Comparison of ENCODE assay signal across 11 cellular contexts in genomic region chr13:66887088-66887487, GRCh38.
DNase-seq lines count a peak whose midpoint lies in the region; ATAC-seq and TF ChIP-seq lines count a peak whose summit lies in the region.
"Had no signal": no experiment of that assay in that cellular context is flagged by ENCODE, and none has a peak within 500 bp of the region (broad histone marks: within the 10 kb centered on the region; RNA-seq: fewer than 3 reads in every experiment).

No MANE protein-coding gene starts in this region.

- intact Hi-C loops in uterus (cut with DNase I; ENCODE audit: low total_unique reads) (no loop called here), vagina (cut with DNase I) (no loop called here)

- H3K9me3 ChIP-seq in uterus (no peaks in the 10 kb centered on the region), vagina (no peaks in the 10 kb centered on the region)

- no peak overlapping the region for H3K4me3 ChIP-seq in uterus
- H3K4me3 ChIP-seq in vagina, result no peak overlapping the region

- H3K27ac ChIP-seq in uterus (no peak overlapping the region), vagina (no peak overlapping the region)

- H3K27ac Mint-ChIP-seq in activated T-helper 17 cell treated with anti-CD3 and anti-CD28 coated beads, Interleukin-2, amount 50 U/mL, for 72 hours, result no peak overlapping the region

- H3K4me1 ChIP-seq in uterus, result no peaks in the 10 kb centered on the region
- no peaks in the 10 kb centered on the region for H3K4me1 ChIP-seq in vagina

- H3K27me3 ChIP-seq in uterus, result no peaks in the 10 kb centered on the region
- no peaks in the 10 kb centered on the region for H3K27me3 ChIP-seq in vagina

- DNase-seq in NCI-H446 treated with DMSO at 0.1 percent for 48 hours (lab: John Stamatoyannopoulos, UW) (peak; percentile 73), kidney tubule cell (ENCODE audit: low spot score) (peak; percentile 64), uterus (no peak), vagina (ENCODE audit: extremely low spot score in 2 of 2) (no peak)
- DNase-seq in stimulated activated CD4-positive, alpha-beta T cell treated with anti-CD3 and anti-CD28 coated beads, Interleukin-2, amount 100 ng/mL, for 48 hours, result no peak
- DNase-seq: activated CD8-positive, alpha-beta memory T cell treated with anti-CD3 and anti-CD28 coated beads for 24 hours; mesenchymal stem cell; stimulated activated CD4-positive, alpha-beta T cell treated with anti-CD3 and anti-CD28 coated beads, Interleukin-4, amount 100 ng/mL, for 1 hour had no signal

- no peak overlapping the region for H3K4me3 Mint-ChIP-seq in activated T-helper 17 cell treated with anti-CD3 and anti-CD28 coated beads, Interleukin-2, amount 50 U/mL, for 72 hours

- no peaks in the 10 kb centered on the region for H3K27me3 Mint-ChIP-seq in activated T-helper 17 cell treated with anti-CD3 and anti-CD28 coated beads, Interleukin-2, amount 50 U/mL, for 72 hours

- no peaks in the 10 kb centered on the region for H3K36me3 ChIP-seq in uterus
- no peaks in the 10 kb centered on the region for H3K36me3 ChIP-seq in vagina

- H3K4me1 Mint-ChIP-seq in activated T-helper 17 cell treated with anti-CD3 and anti-CD28 coated beads, Interleukin-2, amount 50 U/mL, for 72 hours, result no peaks in the 10 kb centered on the region

- H3K9me3 Mint-ChIP-seq in activated T-helper 17 cell treated with anti-CD3 and anti-CD28 coated beads, Interleukin-2, amount 50 U/mL, for 72 hours, result peaks cover 8% of the 10 kb centered on the region

- H3K36me3 Mint-ChIP-seq in activated T-helper 17 cell treated with anti-CD3 and anti-CD28 coated beads, Interleukin-2, amount 50 U/mL, for 72 hours (ENCODE audit: low read depth), result no peaks in the 10 kb centered on the region

- ATAC-seq in GM18511 (IDR thresholded peaks at IDR 0.05; ENCODE audit: unreplicated experiment) (peak; percentile 92), HG02642 (IDR thresholded peaks at IDR 0.05; ENCODE audit: poor library complexity, unreplicated experiment) (peak; percentile 62)
- ATAC-seq in activated T-helper 17 cell treated with anti-CD3 and anti-CD28 coated beads, Interleukin-2, amount 50 U/mL, for 72 hours (replicated peaks), result no peak

- TF ChIP-seq CTCF in uterus (IDR thresholded peaks at IDR 0.05) (no peak), vagina (IDR thresholded peaks at IDR 0.05) (no peak)

- no peak for TF ChIP-seq POLR2A in uterus (IDR thresholded peaks at IDR 0.05)
- no peak for TF ChIP-seq POLR2A in vagina (IDR thresholded peaks at IDR 0.05)

Comparison
In these comparisons a context has a peak if more than half of its experiments do, and no peak if none do; other contexts are left out.
1. DNase-seq: peak in NCI-H446 treated with DMSO at 0.1 percent for 48 hours (single experiment) and kidney tubule cell (single experiment); none in uterus (0 of 2), stimulated activated CD4-positive, alpha-beta T cell treated with anti-CD3 and anti-CD28 coated beads, Interleukin-2, amount 100 ng/mL, for 48 hours (0 of 2) and vagina (0 of 2).